30 cellular contexts compared by ENCODE assay signal in the genomic region with DNA sequence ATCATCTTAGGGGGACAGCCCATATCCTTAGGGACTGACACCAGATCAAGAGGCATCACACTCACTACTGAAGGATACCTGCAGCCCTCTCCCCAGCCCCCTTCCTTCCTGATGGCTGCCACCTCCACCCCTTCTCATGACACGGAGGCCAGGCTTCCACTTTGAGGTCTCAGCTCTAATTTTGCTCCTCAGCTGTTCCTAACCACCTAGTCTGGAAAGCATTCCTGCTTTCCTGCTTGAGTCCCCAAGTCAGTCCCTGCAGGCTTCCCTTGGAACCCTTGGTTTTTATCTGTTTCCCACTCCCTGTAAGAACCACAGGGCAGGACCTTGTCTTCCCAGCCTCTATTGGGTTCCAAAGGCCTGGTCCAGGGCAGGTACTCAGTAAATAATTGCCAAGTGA. TPM values are rescaled to one million over a fixed set of nuclear protein-coding genes. Genes with fewer than 3 reads are reported as not detected.
"Had no signal": no experiment of that assay in that cellular context is flagged by ENCODE, and none has a peak within 500 bp of the region (broad histone marks: within the 10 kb centered on the region; RNA-seq: fewer than 3 reads in every experiment).

No MANE protein-coding gene starts in this region.

- H3K9me3 ChIP-seq: esophagus muscularis mucosa, lower lobe of right lung, ovary, psoas muscle, sigmoid colon, spleen, thyroid gland, vagina had no signal

- H3K27me3 Mint-ChIP-seq: stimulated activated naive CD8-positive, alpha-beta T cell treated with anti-CD3 and anti-CD28 coated beads, Interleukin-15, amount 100 ng/mL, for 72 hours had no signal

- H3K27me3 ChIP-seq: esophagus muscularis mucosa, foreskin keratinocyte, ovary, sigmoid colon, spleen, thyroid gland, vagina had no signal

- H3K36me3 ChIP-seq: lower lobe of right lung, ovary, spleen, thyroid gland, vagina had no signal

- H3K9me3 Mint-ChIP-seq: immature natural killer cell; natural killer cell; stimulated activated naive CD8-positive, alpha-beta T cell treated with anti-CD3 and anti-CD28 coated beads, Interleukin-15, amount 100 ng/mL, for 72 hours had no signal

- ATAC-seq: foreskin keratinocyte; left colon; left ventricle myocardium superior; lower lobe of right lung; natural killer cell; psoas muscle; right cardiac atrium; stimulated activated naive CD8-positive, alpha-beta T cell treated with anti-CD3 and anti-CD28 coated beads, Interleukin-15, amount 100 ng/mL, for 72 hours had no signal

- H3K27ac ChIP-seq: coronary artery, esophagus muscularis mucosa, foreskin keratinocyte, lower lobe of right lung, ovary, psoas muscle, sigmoid colon, spleen, thyroid gland, vagina had no signal

- H3K36me3 Mint-ChIP-seq: natural killer cell had no signal

- DNase-seq: dermis blood vessel endothelial cell; effector memory CD4-positive, alpha-beta T cell; foreskin keratinocyte; glutamatergic neuron; hypothalamus; immature natural killer cell; islet precursor cell; kidney glomerular epithelial cell; left colon; left ventricle myocardium superior; lower lobe of right lung; natural killer cell; occipital lobe; ovary; posterior cingulate gyrus; psoas muscle; right cardiac atrium; sigmoid colon; spleen; stimulated activated CD4-positive, alpha-beta T cell treated with anti-CD3 and anti-CD28 coated beads, Interleukin-15, amount 100 ng/mL, for 24 hours; stimulated activated CD4-positive, alpha-beta T cell treated with anti-CD3 and anti-CD28 coated beads, Interleukin-2, amount 100 ng/mL, for 48 hours; stimulated activated naive CD4-positive, alpha-beta T cell; stimulated activated naive CD8-positive, alpha-beta T cell treated with anti-CD3 and anti-CD28 coated beads, Interleukin-15, amount 100 ng/mL, for 72 hours; thyroid gland; trophoblast cell had no signal

- H3K4me3 ChIP-seq: coronary artery, esophagus muscularis mucosa, lower lobe of right lung, ovary, psoas muscle, sigmoid colon, skin epidermis, spleen, thyroid gland, vagina had no signal

- H3K4me3 Mint-ChIP-seq: immature natural killer cell; natural killer cell; stimulated activated naive CD8-positive, alpha-beta T cell treated with anti-CD3 and anti-CD28 coated beads, Interleukin-15, amount 100 ng/mL, for 72 hours had no signal

RNA-seq across cellular contexts. Expression of a gene that starts 47.3 kb away (rescaled TPM):
- polyA plus RNA-seq: neural cell had no signal
